In genomic region chr6:156870926-156871539, GRCh38 we compare ENCODE assay signal across 29 cellular contexts.
DNase-seq lines count a peak whose midpoint lies in the region; ATAC-seq, FAIRE-seq and TF ChIP-seq lines count a peak whose summit lies in the region.
"Had no signal": no experiment of that assay in that cellular context is flagged by ENCODE, and none has a peak within 500 bp of the region (broad histone marks: within the 10 kb centered on the region; RNA-seq: fewer than 3 reads in every experiment).

No MANE protein-coding gene starts in this region.

- intact Hi-C loops in K562 (cut with micrococcal nuclease) = no loop called here
- intact Hi-C loops in naive thymus-derived CD4-positive, alpha-beta T cell (cut with micrococcal nuclease) = no loop called here

- POLR2A ChIA-PET in K562 (lab: Yijun Ruan, JAX) = no interaction called here
- POLR2A ChIA-PET in naive thymus-derived CD4-positive, alpha-beta T cell (lab: Charles Lee) = no interaction called here

- H3K36me3 ChIP-seq in Karpas-422 (ENCODE audit: insufficient read depth, low read length) (no peaks in the 10 kb centered on the region), K562 (ENCODE audit: control insufficient read depth, insufficient read depth, low read length) (no peaks in the 10 kb centered on the region)
- H3K36me3 ChIP-seq in naive thymus-derived CD4-positive, alpha-beta T cell (ENCODE audit: control insufficient read depth in 2 of 3, insufficient read depth in 3 of 3, low read length in 3 of 3) = no peaks in the 10 kb centered on the region
- H3K36me3 ChIP-seq: MG63, right atrium auricular region, WERI-Rb-1 had no signal

- TF ChIP-seq CTCF in K562 (IDR thresholded peaks at IDR 0.05 in 2 of 3, conservative IDR thresholded peaks at IDR 0.05 in 1 of 3; ENCODE audit: insufficient read depth in 2 of 3, low read depth in 1 of 3, low read length in 3 of 3) = no peak

- H4K20me1 ChIP-seq in Karpas-422 (ENCODE audit: insufficient read depth, low read depth, low read length) (peaks cover 19% of the 10 kb centered on the region; the same call in 1 of the 2 replicates), K562 (replicated peaks; ENCODE audit: control insufficient read depth, insufficient read depth, low read length) (peaks cover 17% of the 10 kb centered on the region; the same call in 1 of the 2 replicates)

- no peak for TF ChIP-seq EP300 in K562 (IDR thresholded peaks at IDR 0.05; ENCODE audit: low read length)

- H3K27me3 ChIP-seq in Karpas-422 (ENCODE audit: low read length) = no peaks in the 10 kb centered on the region
- H3K27me3 ChIP-seq in K562 (ENCODE audit: control insufficient read depth in 2 of 2, insufficient read depth in 2 of 2, low read length in 2 of 2) = no peaks in the 10 kb centered on the region
- H3K27me3 ChIP-seq in naive thymus-derived CD4-positive, alpha-beta T cell (ENCODE audit: control insufficient read depth in 2 of 2, insufficient read depth in 2 of 2, low read length in 2 of 2) = no peaks in the 10 kb centered on the region
- H3K27me3 ChIP-seq: MG63, right atrium auricular region had no signal

- peaks cover 3 to 36% (median 6%) of the 10 kb centered on the region in 5 donors for H3K36me3 Mint-ChIP-seq in naive thymus-derived CD4-positive, alpha-beta T cell

- FAIRE-seq in GM12891 (lab: Jason Lieb, UNC) (peak; percentile 45), K562 (lab: Jason Lieb, UNC) (peak; percentile 61)

- ATAC-seq in K562 = peak; percentile 25; the same call in 1 of the 3 replicates
- ATAC-seq in naive thymus-derived CD4-positive, alpha-beta T cell = peak; percentile 36

- H3K9me2 ChIP-seq in Karpas-422 (replicated peaks; ENCODE audit: insufficient read depth, low read length) = no peaks in the 10 kb centered on the region

- 35% methylated on average over 5 of the region's 5 CpGs for WGBS in K562 (ENCODE audit: insufficient coverage, low coverage, missing lambda C conversion rate)

- H2AFZ ChIP-seq in Karpas-422 (ENCODE audit: low read length) (no peak overlapping the region), K562 (ENCODE audit: low read depth, low read length) (no peak overlapping the region)
- H2AFZ ChIP-seq: parathyroid adenoma had no signal

- H3K79me2 ChIP-seq in Karpas-422 (ENCODE audit: low read length) (peaks cover 100% of the 10 kb centered on the region), K562 (ENCODE audit: control insufficient read depth, insufficient read depth, low read length) (peaks cover 90% of the 10 kb centered on the region)

- H3K9ac ChIP-seq in Karpas-422 (ENCODE audit: low read length) (no peak overlapping the region), K562 (ENCODE audit: insufficient read depth in 1 of 2, low read depth in 2 of 2, low read length in 2 of 2) (no peak overlapping the region)
- H3K9ac ChIP-seq: parathyroid adenoma had no signal

- no peaks in the 10 kb centered on the region for H3K9me3 Mint-ChIP-seq in naive thymus-derived CD4-positive, alpha-beta T cell
- H3K9me3 Mint-ChIP-seq: activated CD4-positive, alpha-beta T cell treated with anti-CD3 and anti-CD28 coated beads, Interleukin-2, amount 10 ng/mL, durations not matched to agents 7 days and 5 days; activated naive CD4-positive, alpha-beta T cell treated with anti-CD3 and anti-CD28 coated beads, Interleukin-2, amount 50 U/mL, for 24 hours; activated T-helper 1 cell treated with anti-CD3 and anti-CD28 coated beads, Interleukin-12 subunit alpha, Interleukin-12 subunit beta, Interleukin-2, Interleukin-4 antibody, amounts not matched to agents 30 ng/mL and 10 ng/mL and 1 ng/mL, durations not matched to agents 14 hours and 24 hours and 36 hours; neural crest cell; T-helper 2 cell treated with Interferon-gamma antibody and Interleukin-4, amounts not matched to agents 5 μg/mL and 100 μg/mL, for 36 hours had no signal

- CTCF ChIA-PET in K562 (lab: Yijun Ruan, JAX; ENCODE audit: low intra/inter-chr PET ratio) = no interaction called here
- CTCF ChIA-PET in naive thymus-derived CD4-positive, alpha-beta T cell (lab: Charles Lee) = no interaction called here

- TF ChIP-seq POLR2A in GM12891 (IDR thresholded peaks at IDR 0.05; ENCODE audit: low read depth, low read length) (no peak), K562 (conservative IDR thresholded peaks at IDR 0.05) (no peak)

- H3K27ac ChIP-seq in Karpas-422 (ENCODE audit: low read length) (peak overlapping the region; percentile 29; the same call in 1 of the 2 replicates), K562 (ENCODE audit: extremely low read depth, low read depth, low read length) (no peak overlapping the region)
- H3K27ac ChIP-seq in naive thymus-derived CD4-positive, alpha-beta T cell (ENCODE audit: low read depth, low read length) = no peak overlapping the region
- H3K27ac ChIP-seq: parathyroid adenoma, right atrium auricular region, WERI-Rb-1 had no signal

- no peak for TF ChIP-seq RAD21 in K562 (CRISPR knock-in tag; conservative IDR thresholded peaks at IDR 0.05 in 1 of 2, IDR thresholded peaks at IDR 0.05 in 1 of 2)

- H3K27me3 Mint-ChIP-seq in naive thymus-derived CD4-positive, alpha-beta T cell = no peaks in the 10 kb centered on the region
- H3K27me3 Mint-ChIP-seq: activated CD4-positive, alpha-beta T cell treated with anti-CD3 and anti-CD28 coated beads, Interleukin-2, amount 10 ng/mL, durations not matched to agents 7 days and 5 days; activated naive CD4-positive, alpha-beta T cell treated with anti-CD3 and anti-CD28 coated beads, Interleukin-2, amount 50 U/mL, for 24 hours had no signal

- in situ Hi-C loops in K562 (cut with MboI) = no loop called here

- H3K4me1 ChIP-seq in Karpas-422 (ENCODE audit: low read length) (peaks cover 88% of the 10 kb centered on the region), K562 (replicated peaks in 1 of 2; ENCODE audit: control insufficient read depth in 2 of 2, insufficient read depth in 2 of 2, low read length in 2 of 2) (peaks cover 0 to 6% of the 10 kb centered on the region in 2 experiments; a peak in 2 of 5 replicates)
- peaks cover 0 to 9% of the 10 kb centered on the region in 2 donors for H3K4me1 ChIP-seq in naive thymus-derived CD4-positive, alpha-beta T cell (ENCODE audit: control insufficient read depth in 2 of 2, insufficient read depth in 2 of 2, low read length in 2 of 2)

- DNase-seq in GM12891 (ENCODE audit: insufficient read length, low spot score) = no peak
- no peak for DNase-seq in Karpas-422
- no peak for DNase-seq in K562 (ENCODE audit: extremely low read depth in 1 of 4, low spot score in 3 of 4)
- no peak for DNase-seq in naive thymus-derived CD4-positive, alpha-beta T cell
- no peak for DNase-seq in NCI-H774 (lab: John Stamatoyannopoulos, UW)
- no peak for DNase-seq in AG08395 (ENCODE audit: low spot score)
- no peak for DNase-seq in dedifferentiated amniotic fluid mesenchymal stem cell (ENCODE audit: extremely low spot score)
- DNase-seq in SHP77 (lab: John Stamatoyannopoulos, UW) = no peak
- DNase-seq: activated CD4-positive, alpha-beta T cell treated with anti-CD3 and anti-CD28 coated beads, Interleukin-2, amount 10 ng/mL, durations not matched to agents 7 days and 5 days; anterior cingulate cortex; C1 segment of cervical spinal cord; Calu3; DND-41; H7; hypothalamus; MG63; midbrain; NCI-H1417 treated with DMSO at 0.1 percent for 48 hours; NCI-H2081; NCI-H226; stimulated activated CD4-positive, alpha-beta T cell treated with anti-CD3 and anti-CD28 coated beads, Interleukin-2, amount 100 ng/mL, for 24 hours; WERI-Rb-1 had no signal

- H3K9me3 ChIP-seq in Karpas-422 (ENCODE audit: low read length) (no peaks in the 10 kb centered on the region), K562 (replicated peaks; ENCODE audit: control insufficient read depth, insufficient read depth, low read depth, low read length) (no peaks in the 10 kb centered on the region)
- no peaks in the 10 kb centered on the region for H3K9me3 ChIP-seq in naive thymus-derived CD4-positive, alpha-beta T cell (ENCODE audit: control insufficient read depth in 2 of 3, low read length in 3 of 3)
- H3K9me3 ChIP-seq: MG63, right atrium auricular region had no signal

- H3K4me2 ChIP-seq in Karpas-422 (ENCODE audit: low read depth, low read length, poor library complexity, severe bottlenecking) (no peak overlapping the region), K562 (ENCODE audit: insufficient read depth, low read length) (no peak overlapping the region)

- H3K4me1 Mint-ChIP-seq in naive thymus-derived CD4-positive, alpha-beta T cell = peaks cover 32 to 98% (median 88%) of the 10 kb centered on the region in 7 donors

- no peaks in the 10 kb centered on the region for H3K9me1 ChIP-seq in K562 (ENCODE audit: control insufficient read depth, insufficient read depth, low read length)

- H3K4me3 ChIP-seq in Karpas-422 (ENCODE audit: low read length) = no peak overlapping the region
- H3K4me3 ChIP-seq in K562 = no peak overlapping the region
- H3K4me3 ChIP-seq in naive thymus-derived CD4-positive, alpha-beta T cell (ENCODE audit: low read length) = no peak overlapping the region
- H3K4me3 ChIP-seq: MG63, right atrium auricular region, smooth muscle cell had no signal

- H3K4me3 Mint-ChIP-seq in naive thymus-derived CD4-positive, alpha-beta T cell = peak overlapping the region in 1 of 10 donors; percentile 20
- H3K4me3 Mint-ChIP-seq: activated CD4-positive, alpha-beta T cell treated with anti-CD3 and anti-CD28 coated beads, Interleukin-2, amount 10 ng/mL, durations not matched to agents 7 days and 5 days; activated naive CD4-positive, alpha-beta T cell treated with anti-CD3 and anti-CD28 coated beads, Interleukin-2, amount 50 U/mL, for 24 hours; activated T-helper 1 cell treated with anti-CD3 and anti-CD28 coated beads, Interleukin-12 subunit alpha, Interleukin-12 subunit beta, Interleukin-2, Interleukin-4 antibody, amounts not matched to agents 30 ng/mL and 10 ng/mL and 1 ng/mL, durations not matched to agents 14 hours and 24 hours and 36 hours; neural crest cell; T-helper 2 cell treated with Interferon-gamma antibody and Interleukin-4, amounts not matched to agents 5 μg/mL and 100 μg/mL, for 36 hours had no signal

- no TSS peak for BruUV-seq in K562 (replicated peaks; lab: Mats Ljungman, UMichigan)

- no peak overlapping the region for H3K27ac Mint-ChIP-seq in naive thymus-derived CD4-positive, alpha-beta T cell
- H3K27ac Mint-ChIP-seq: activated CD4-positive, alpha-beta T cell treated with anti-CD3 and anti-CD28 coated beads, Interleukin-2, amount 10 ng/mL, durations not matched to agents 7 days and 5 days; activated naive CD4-positive, alpha-beta T cell treated with anti-CD3 and anti-CD28 coated beads, Interleukin-2, amount 50 U/mL, for 24 hours; activated T-helper 1 cell treated with anti-CD3 and anti-CD28 coated beads, Interleukin-12 subunit alpha, Interleukin-12 subunit beta, Interleukin-2, Interleukin-4 antibody, amounts not matched to agents 30 ng/mL and 10 ng/mL and 1 ng/mL, durations not matched to agents 14 hours and 24 hours and 36 hours; T-helper 2 cell treated with Interferon-gamma antibody and Interleukin-4, amounts not matched to agents 5 μg/mL and 100 μg/mL, for 36 hours had no signal

TF ChIP-seq in GM12891, 5 proteins besides CTCF, POLR2A, EP300 and RAD21:
- no peak for TF ChIP-seq SPI1 (IDR thresholded peaks at IDR 0.05; ENCODE audit: low read depth, low read length)
- no peak for TF ChIP-seq TAF1 (IDR thresholded peaks at IDR 0.05; ENCODE audit: low read depth, low read length)
